ENCODE assay signal across 23 cellular contexts in the genomic region with DNA sequence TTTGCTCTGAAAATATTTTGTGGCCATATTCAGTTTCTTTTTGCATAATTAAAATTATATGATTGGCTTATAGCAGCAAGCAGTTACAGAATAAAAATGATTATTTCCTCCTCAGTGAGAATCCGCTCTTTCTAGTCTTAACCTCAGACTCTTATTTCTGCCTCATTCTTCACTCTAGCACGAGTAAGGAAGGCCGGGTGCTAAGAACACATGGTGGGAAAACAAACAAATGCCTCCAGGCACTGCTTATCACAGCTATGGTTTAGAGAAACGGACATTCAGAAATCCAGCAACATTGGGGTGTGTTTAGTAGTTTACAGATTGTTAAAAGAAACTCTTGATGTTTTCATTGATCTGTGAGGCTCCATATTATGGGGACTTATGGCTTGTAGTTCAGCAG.
DNase-seq lines count a peak whose midpoint lies in the region; ATAC-seq and TF ChIP-seq lines count a peak whose summit lies in the region.
"Had no signal": no experiment of that assay in that cellular context is flagged by ENCODE, and none has a peak within 500 bp of the region (broad histone marks: within the 10 kb centered on the region; RNA-seq: fewer than 3 reads in every experiment).

No MANE protein-coding gene starts in this region.

- no peak for ATAC-seq in sciatic nerve
- ATAC-seq: CD8-positive, alpha-beta T cell; HCT116; Panc1 had no signal

- H3K4me1 ChIP-seq in endocrine pancreas (ENCODE audit: control insufficient read depth, insufficient read depth, low read length) (peaks cover 20% of the 10 kb centered on the region), mesenchymal stem cell (ENCODE audit: control insufficient read depth, insufficient read depth, low read depth, low read length) (peaks cover 1% of the 10 kb centered on the region), smooth muscle cell (ENCODE audit: low read depth) (peaks cover 12% of the 10 kb centered on the region)

- H3K4ac ChIP-seq in mesenchymal stem cell (ENCODE audit: low read depth in 1 of 2, low read length in 2 of 2) = no peak overlapping the region

- no peak overlapping the region for H3K14ac ChIP-seq in mesenchymal stem cell (ENCODE audit: low read length in 2 of 2)

- no peak overlapping the region for H3K23ac ChIP-seq in mesenchymal stem cell (ENCODE audit: low read length in 2 of 2)

- peak in 2 of 3 experiments; percentile 5 to 15 for DNase-seq in NCI-H1417 (lab: John Stamatoyannopoulos, UW)
- DNase-seq in NCI-H1417 treated with DMSO at 0.1 percent for 48 hours (lab: John Stamatoyannopoulos, UW) = no peak
- peak; percentile 28 for DNase-seq in mesenchymal stem cell
- DNase-seq in smooth muscle cell (lab: John Stamatoyannopoulos, UW; ENCODE audit: unreplicated experiment) = no peak
- DNase-seq in sciatic nerve (ENCODE audit: low spot score) = no peak
- no peak for DNase-seq in NCI-H1105 (lab: John Stamatoyannopoulos, UW)
- no peak for DNase-seq in NCI-H1105 treated with DMSO at 0.1 percent for 48 hours (lab: John Stamatoyannopoulos, UW)
- DNase-seq: ACHN; CD8-positive, alpha-beta T cell; GDM1; IMR-90; MV-4-11; NCI-H1436; NCI-H2081; NCI-H2171; NCI-H345; SIG-M5; SK-N-SH had no signal

- H3K4me2 ChIP-seq in mesenchymal stem cell (ENCODE audit: low read length, poor library complexity, severe bottlenecking) (no peak overlapping the region), smooth muscle cell (peak overlapping the region; percentile 68)
- H3K4me2 ChIP-seq: BLaER1 treated with 17β-estradiol and CSF1 and Interleukin-3, amounts not matched to agents 10 nM and 100 nM; SK-N-SH had no signal

- H3K4me3 ChIP-seq in endocrine pancreas (ENCODE audit: control insufficient read depth, insufficient read depth, low read length) (peak overlapping the region; percentile 71), mesenchymal stem cell (ENCODE audit: insufficient read depth in 1 of 2, low read depth in 1 of 2, low read length in 2 of 2) (no peak overlapping the region), smooth muscle cell (no peak overlapping the region)
- H3K4me3 ChIP-seq: BLaER1 treated with 17β-estradiol and CSF1 and Interleukin-3, amounts not matched to agents 10 nM and 100 nM had no signal

- intact Hi-C loops in sciatic nerve (cut with DNase I) = no loop called here

- no peak overlapping the region for H3K9ac ChIP-seq in endocrine pancreas (ENCODE audit: control insufficient read depth, insufficient read depth, low read length)
- H3K9ac ChIP-seq in mesenchymal stem cell (ENCODE audit: low read length) = no peak overlapping the region
- no peak overlapping the region for H3K9ac ChIP-seq in smooth muscle cell (ENCODE audit: low read depth)
- H3K9ac ChIP-seq: BLaER1 treated with 17β-estradiol and CSF1 and Interleukin-3, amounts not matched to agents 10 nM and 100 nM; SK-N-SH had no signal

- peaks cover 15% of the 10 kb centered on the region for H3F3A ChIP-seq in smooth muscle cell (ENCODE audit: low read depth)

- no peak overlapping the region for H2AK5ac ChIP-seq in mesenchymal stem cell (ENCODE audit: low read length, severe bottlenecking)

- H3K79me1 ChIP-seq in mesenchymal stem cell (replicated peaks; ENCODE audit: low read length, poor library complexity, severe bottlenecking) = peaks cover 12% of the 10 kb centered on the region

- H3K18ac ChIP-seq in mesenchymal stem cell (ENCODE audit: low read depth in 1 of 2, low read length in 2 of 2) = no peak overlapping the region

- H2AFZ ChIP-seq in mesenchymal stem cell (ENCODE audit: low read depth, low read length) (no peak overlapping the region), smooth muscle cell (ENCODE audit: low read depth) (no peak overlapping the region)

- H2BK15ac ChIP-seq in mesenchymal stem cell (ENCODE audit: low read depth, poor library complexity, severe bottlenecking) = no peak overlapping the region

- TF ChIP-seq CTCF in smooth muscle cell (IDR thresholded peaks at IDR 0.05; ENCODE audit: borderline replicate concordance, insufficient read depth, poor library complexity, severe bottlenecking) = no peak

- H3K27me3 ChIP-seq in endocrine pancreas (ENCODE audit: control insufficient read depth, insufficient read depth, low read length) (no peaks in the 10 kb centered on the region), mesenchymal stem cell (ENCODE audit: control insufficient read depth in 1 of 2, insufficient read depth in 1 of 2, low read length in 2 of 2) (no peaks in the 10 kb centered on the region), smooth muscle cell (ENCODE audit: low read depth) (peaks cover 40% of the 10 kb centered on the region)
- H3K27me3 ChIP-seq: BLaER1 treated with 17β-estradiol and CSF1 and Interleukin-3, amounts not matched to agents 10 nM and 100 nM had no signal

- no peaks in the 10 kb centered on the region for H3K9me3 ChIP-seq in endocrine pancreas (ENCODE audit: control insufficient read depth, low read length)
- H3K9me3 ChIP-seq in mesenchymal stem cell (ENCODE audit: control insufficient read depth, low read length) = no peaks in the 10 kb centered on the region
- H3K9me3 ChIP-seq in smooth muscle cell (replicated peaks; ENCODE audit: low read depth) = no peaks in the 10 kb centered on the region
- H3K9me3 ChIP-seq: BLaER1 treated with 17β-estradiol and CSF1 and Interleukin-3, amounts not matched to agents 10 nM and 100 nM; SK-N-SH had no signal

- peaks cover 98% of the 10 kb centered on the region for H4K20me1 ChIP-seq in smooth muscle cell (ENCODE audit: low read depth)

- H4K8ac ChIP-seq in mesenchymal stem cell (ENCODE audit: low read length) = no peak overlapping the region

- no peak overlapping the region for H2BK120ac ChIP-seq in mesenchymal stem cell (ENCODE audit: low read depth, low read length)

- no peaks in the 10 kb centered on the region for H3K79me2 ChIP-seq in smooth muscle cell (ENCODE audit: low read depth)

- H3K36me3 ChIP-seq in endocrine pancreas (ENCODE audit: control insufficient read depth, insufficient read depth, low read length) = no peaks in the 10 kb centered on the region
- H3K36me3 ChIP-seq in mesenchymal stem cell (ENCODE audit: control insufficient read depth in 1 of 2, insufficient read depth in 2 of 2, low read depth in 1 of 2, low read length in 2 of 2) = peaks cover 0 to 8% of the 10 kb centered on the region in 2 experiments
- H3K36me3 ChIP-seq in smooth muscle cell (ENCODE audit: low read depth) = no peaks in the 10 kb centered on the region

- no peak overlapping the region for H2BK5ac ChIP-seq in mesenchymal stem cell (ENCODE audit: low read depth, low read length, poor library complexity, severe bottlenecking)

- H4K91ac ChIP-seq in mesenchymal stem cell (ENCODE audit: low read length) = no peak overlapping the region

- no peak overlapping the region for H3K27ac ChIP-seq in mesenchymal stem cell (ENCODE audit: low read length, poor library complexity, severe bottlenecking)
- H3K27ac ChIP-seq in smooth muscle cell (ENCODE audit: low read depth) = no peak overlapping the region
- H3K27ac ChIP-seq: 22Rv1; BLaER1 treated with 17β-estradiol and CSF1 and Interleukin-3, amounts not matched to agents 10 nM and 100 nM had no signal

- no peak overlapping the region for H2BK12ac ChIP-seq in mesenchymal stem cell (ENCODE audit: low read length in 2 of 2)

- WGBS in mesenchymal stem cell = 51% methylated on average over 4 of the region's 4 CpGs
- WGBS in smooth muscle cell (ENCODE audit: low lambda C conversion rate) = 19% methylated on average over 4 of the region's 4 CpGs

Comparison
In these comparisons a context has a peak if more than half of its experiments do, and no peak if none do; other contexts are left out.
1. DNase-seq: peak in NCI-H1417 (2 of 3) and mesenchymal stem cell (single experiment); none in NCI-H1417 treated with DMSO at 0.1 percent for 48 hours (single experiment), smooth muscle cell (single experiment), sciatic nerve (single experiment), NCI-H1105 (single experiment) and NCI-H1105 treated with DMSO at 0.1 percent for 48 hours (single experiment).